1 cellular context compared by ENCODE assay signal in genomic region chr1:32454726-32455125, GRCh38.
TF ChIP-seq lines count a peak whose summit lies in the region.

No MANE protein-coding gene starts in this region.

TF ChIP-seq in HepG2, 621 proteins besides CTCF, POLR2A, EP300 and RAD21:
- TF ChIP-seq CBX1 (IDR thresholded peaks at IDR 0.05; ENCODE audit: low read depth) (no peak), SP1 (IDR thresholded peaks at IDR 0.05) (no peak), SP1 (CRISPR knock-in tag; IDR thresholded peaks at IDR 0.05) (no peak), ARHGAP35 (CRISPR knock-in tag; IDR thresholded peaks at IDR 0.05; ENCODE audit: borderline replicate concordance) (no peak), SOX13 (IDR thresholded peaks at IDR 0.05) (no peak), SOX13 (CRISPR knock-in tag; conservative IDR thresholded peaks at IDR 0.05 in 1 of 2, IDR thresholded peaks at IDR 0.05 in 1 of 2) (peak in 1 of 2 experiments; percentile 79; a peak in 2 of 4 replicates), HNF1A (IDR thresholded peaks at IDR 0.05; ENCODE audit: low read depth) (no peak), HNF1A (CRISPR knock-in tag; IDR thresholded peaks at IDR 0.05; ENCODE audit: borderline replicate concordance) (no peak), TRIM24 (CRISPR knock-in tag; IDR thresholded peaks at IDR 0.05) (no peak), BCL6 (CRISPR knock-in tag; IDR thresholded peaks at IDR 0.05) (peak; percentile 31; the same call in 1 of the 2 replicates), KLF12 (CRISPR knock-in tag; IDR thresholded peaks at IDR 0.05; ENCODE audit: borderline replicate concordance) (no peak), IRF2 (CRISPR knock-in tag; IDR thresholded peaks at IDR 0.05) (no peak), FOSL1 (CRISPR knock-in tag; IDR thresholded peaks at IDR 0.05; ENCODE audit: borderline replicate concordance) (no peak), SOX6 (IDR thresholded peaks at IDR 0.05) (no peak), SOX6 (CRISPR knock-in tag; IDR thresholded peaks at IDR 0.05) (peak; percentile 33; the same call in 1 of the 2 replicates), PHF8 (CRISPR knock-in tag; IDR thresholded peaks at IDR 0.05) (no peak), ZNF44 (CRISPR knock-in tag; IDR thresholded peaks at IDR 0.05) (no peak), ARID3A (IDR thresholded peaks at IDR 0.05; ENCODE audit: low read depth, low read length) (no peak), SOX5 (CRISPR knock-in tag; IDR thresholded peaks at IDR 0.05; ENCODE audit: borderline replicate concordance) (peak; percentile 61; the same call in 1 of the 2 replicates), ZNF670 (CRISPR knock-in tag; IDR thresholded peaks at IDR 0.05; ENCODE audit: borderline replicate concordance) (no peak), SKI (IDR thresholded peaks at IDR 0.05; ENCODE audit: partially characterized antibody) (no peak)
- TF ChIP-seq, protein P1, sequence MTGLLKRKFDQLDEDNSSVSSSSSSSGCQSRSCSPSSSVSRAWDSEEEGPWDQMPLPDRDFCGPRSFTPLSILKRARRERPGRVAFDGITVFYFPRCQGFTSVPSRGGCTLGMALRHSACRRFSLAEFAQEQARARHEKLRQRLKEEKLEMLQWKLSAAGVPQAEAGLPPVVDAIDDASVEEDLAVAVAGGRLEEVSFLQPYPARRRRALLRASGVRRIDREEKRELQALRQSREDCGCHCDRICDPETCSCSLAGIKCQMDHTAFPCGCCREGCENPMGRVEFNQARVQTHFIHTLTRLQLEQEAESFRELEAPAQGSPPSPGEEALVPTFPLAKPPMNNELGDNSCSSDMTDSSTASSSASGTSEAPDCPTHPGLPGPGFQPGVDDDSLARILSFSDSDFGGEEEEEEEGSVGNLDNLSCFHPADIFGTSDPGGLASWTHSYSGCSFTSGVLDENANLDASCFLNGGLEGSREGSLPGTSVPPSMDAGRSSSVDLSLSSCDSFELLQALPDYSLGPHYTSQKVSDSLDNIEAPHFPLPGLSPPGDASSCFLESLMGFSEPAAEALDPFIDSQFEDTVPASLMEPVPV (CRISPR knock-in tag; IDR thresholded peaks at IDR 0.05), result no peak
- TF ChIP-seq, protein P2, sequence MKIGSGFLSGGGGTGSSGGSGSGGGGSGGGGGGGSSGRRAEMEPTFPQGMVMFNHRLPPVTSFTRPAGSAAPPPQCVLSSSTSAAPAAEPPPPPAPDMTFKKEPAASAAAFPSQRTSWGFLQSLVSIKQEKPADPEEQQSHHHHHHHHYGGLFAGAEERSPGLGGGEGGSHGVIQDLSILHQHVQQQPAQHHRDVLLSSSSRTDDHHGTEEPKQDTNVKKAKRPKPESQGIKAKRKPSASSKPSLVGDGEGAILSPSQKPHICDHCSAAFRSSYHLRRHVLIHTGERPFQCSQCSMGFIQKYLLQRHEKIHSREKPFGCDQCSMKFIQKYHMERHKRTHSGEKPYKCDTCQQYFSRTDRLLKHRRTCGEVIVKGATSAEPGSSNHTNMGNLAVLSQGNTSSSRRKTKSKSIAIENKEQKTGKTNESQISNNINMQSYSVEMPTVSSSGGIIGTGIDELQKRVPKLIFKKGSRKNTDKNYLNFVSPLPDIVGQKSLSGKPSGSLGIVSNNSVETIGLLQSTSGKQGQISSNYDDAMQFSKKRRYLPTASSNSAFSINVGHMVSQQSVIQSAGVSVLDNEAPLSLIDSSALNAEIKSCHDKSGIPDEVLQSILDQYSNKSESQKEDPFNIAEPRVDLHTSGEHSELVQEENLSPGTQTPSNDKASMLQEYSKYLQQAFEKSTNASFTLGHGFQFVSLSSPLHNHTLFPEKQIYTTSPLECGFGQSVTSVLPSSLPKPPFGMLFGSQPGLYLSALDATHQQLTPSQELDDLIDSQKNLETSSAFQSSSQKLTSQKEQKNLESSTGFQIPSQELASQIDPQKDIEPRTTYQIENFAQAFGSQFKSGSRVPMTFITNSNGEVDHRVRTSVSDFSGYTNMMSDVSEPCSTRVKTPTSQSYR (CRISPR knock-in tag; IDR thresholded peaks at IDR 0.05; ENCODE audit: borderline replicate concordance), result peak; percentile 68
TF ChIP-seq in HepG2: peak in this region for 5.
